28 cellular contexts compared by ENCODE assay signal in genomic region chr14:104633276-104633861, GRCh38. TPM values are rescaled to one million over a fixed set of nuclear protein-coding genes. Genes with fewer than 3 reads are reported as not detected.
A peak's percentile ranks its signal among the peaks of the same experiment; 100 is the strongest.
DNase-seq lines count a peak whose midpoint lies in the region; ATAC-seq, FAIRE-seq and TF ChIP-seq lines count a peak whose summit lies in the region.
"Had no signal": no experiment of that assay in that cellular context is flagged by ENCODE, and none has a peak within 500 bp of the region (broad histone marks: within the 10 kb centered on the region; RNA-seq: fewer than 3 reads in every experiment).

No MANE protein-coding gene starts in this region.

- no peak for FAIRE-seq in K562 (lab: Jason Lieb, UNC)
- FAIRE-seq: D721Med, islet of Langerhans had no signal

- no peaks in the 10 kb centered on the region for H3K79me2 ChIP-seq in K562 (ENCODE audit: control insufficient read depth, insufficient read depth, low read length)

- H3K9me1 ChIP-seq in K562 (ENCODE audit: control insufficient read depth, insufficient read depth, low read length) = no peaks in the 10 kb centered on the region

- ATAC-seq in K562 = no peak
- no peak for ATAC-seq in T-cell (replicated peaks in 1 of 4)
- ATAC-seq: activated T-helper 17 cell treated with anti-CD3 and anti-CD28 coated beads, Interleukin-2, amount 50 U/mL, for 72 hours; body of pancreas; effector memory CD8-positive, alpha-beta T cell; foreskin keratinocyte; HCT116; mucosa of descending colon had no signal

- H3K9ac ChIP-seq in K562 (ENCODE audit: insufficient read depth in 1 of 2, low read depth in 2 of 2, low read length in 2 of 2) = no peak overlapping the region

- H3K9me3 ChIP-seq in K562 (replicated peaks; ENCODE audit: control insufficient read depth, insufficient read depth, low read depth, low read length) = no peaks in the 10 kb centered on the region
- H3K9me3 ChIP-seq in sigmoid colon = no peaks in the 10 kb centered on the region
- H3K9me3 ChIP-seq: body of pancreas had no signal

- 12% methylated on average over 13 of the region's 18 CpGs for WGBS in K562 (ENCODE audit: insufficient coverage, low coverage, missing lambda C conversion rate)
- 71 to 76% methylated on average over 18 of the region's 18 CpGs for WGBS in sigmoid colon, 2 donors

- H3K4me2 ChIP-seq in K562 (ENCODE audit: insufficient read depth, low read length) = no peak overlapping the region
- H3K4me2 ChIP-seq: smooth muscle cell had no signal

- H3K27ac ChIP-seq in K562 (ENCODE audit: extremely low read depth, low read depth, low read length) = no peak overlapping the region
- no peak overlapping the region for H3K27ac ChIP-seq in sigmoid colon
- H3K27ac ChIP-seq: body of pancreas, foreskin keratinocyte had no signal

- H3K9me3 Mint-ChIP-seq in T-cell (peaks cover 3 to 10% (median 6%) of the 10 kb centered on the region in 3 donors), osteocyte (ENCODE audit: unreplicated experiment) (no peaks in the 10 kb centered on the region)
- H3K9me3 Mint-ChIP-seq: activated T-helper 17 cell treated with anti-CD3 and anti-CD28 coated beads, Interleukin-2, amount 50 U/mL, for 72 hours; effector memory CD8-positive, alpha-beta T cell had no signal

- no peaks in the 10 kb centered on the region for H3K4me1 Mint-ChIP-seq in T-cell
- no peaks in the 10 kb centered on the region for H3K4me1 Mint-ChIP-seq in osteocyte (ENCODE audit: unreplicated experiment)
- H3K4me1 Mint-ChIP-seq: activated T-helper 17 cell treated with anti-CD3 and anti-CD28 coated beads, Interleukin-2, amount 50 U/mL, for 72 hours; CD14-positive monocyte; nephron had no signal

- no peak for TF ChIP-seq CTCF in K562 (IDR thresholded peaks at IDR 0.05 in 2 of 3, conservative IDR thresholded peaks at IDR 0.05 in 1 of 3; ENCODE audit: insufficient read depth in 2 of 3, low read depth in 1 of 3, low read length in 3 of 3)
- no peak for TF ChIP-seq CTCF in sigmoid colon (IDR thresholded peaks at IDR 0.05)
- no peak for TF ChIP-seq CTCF in osteocyte (IDR thresholded peaks at IDR 0.05)

- H3K36me3 ChIP-seq in K562 (ENCODE audit: control insufficient read depth, insufficient read depth, low read length) (no peaks in the 10 kb centered on the region), sigmoid colon (no peaks in the 10 kb centered on the region)

- TF ChIP-seq EP300 in K562 (IDR thresholded peaks at IDR 0.05; ENCODE audit: low read length) = no peak
- TF ChIP-seq EP300 in sigmoid colon (IDR thresholded peaks at IDR 0.05) = no peak

- H3K4me1 ChIP-seq in K562 (replicated peaks in 1 of 2; ENCODE audit: control insufficient read depth in 2 of 2, insufficient read depth in 2 of 2, low read length in 2 of 2) = peaks cover 0 to 10% of the 10 kb centered on the region in 2 experiments; a peak in 2 of 5 replicates
- no peaks in the 10 kb centered on the region for H3K4me1 ChIP-seq in sigmoid colon
- H3K4me1 ChIP-seq: foreskin keratinocyte had no signal

- no peak overlapping the region for H3K4me3 ChIP-seq in K562
- H3K4me3 ChIP-seq in sigmoid colon = no peak overlapping the region
- H3K4me3 ChIP-seq: body of pancreas, mucosa of descending colon, smooth muscle cell had no signal

- no peak overlapping the region for H3K27ac Mint-ChIP-seq in T-cell
- H3K27ac Mint-ChIP-seq in osteocyte (ENCODE audit: unreplicated experiment) = no peak overlapping the region
- H3K27ac Mint-ChIP-seq: activated T-helper 17 cell treated with anti-CD3 and anti-CD28 coated beads, Interleukin-2, amount 50 U/mL, for 72 hours; CD14-positive monocyte; effector memory CD8-positive, alpha-beta T cell; nephron had no signal

- DNase-seq in G401 (ENCODE audit: low spot score) = peak; percentile 2
- DNase-seq in K562 (ENCODE audit: extremely low read depth in 1 of 4, low spot score in 3 of 4) = no peak
- peak; percentile 60 for DNase-seq in inferior parietal cortex (ENCODE audit: extremely low spot score)
- DNase-seq in sigmoid colon = peak; percentile 68
- DNase-seq in T-cell = no peak
- DNase-seq in osteocyte (ENCODE audit: extremely low spot score, unreplicated experiment) = no peak
- DNase-seq in NCI-H345 (lab: John Stamatoyannopoulos, UW) = no peak
- DNase-seq: ACHN; activated CD4-positive, alpha-beta T cell treated with anti-CD3 and anti-CD28 coated beads, Interleukin-2, amount 50 U/mL, for 1 hour; body of pancreas; effector memory CD8-positive, alpha-beta T cell; foreskin keratinocyte; mucosa of descending colon; NCI-H187; RPMI8226; stimulated activated CD4-positive, alpha-beta T cell treated with anti-CD3 and anti-CD28 coated beads, Interleukin-2, amount 100 ng/mL, for 24 hours had no signal

- H3K27me3 Mint-ChIP-seq in T-cell (peaks cover 0 to 2% of the 10 kb centered on the region in 2 donors), osteocyte (ENCODE audit: unreplicated experiment) (peaks cover 14% of the 10 kb centered on the region)

- H3K27me3 ChIP-seq in K562 (ENCODE audit: control insufficient read depth in 2 of 2, insufficient read depth in 2 of 2, low read length in 2 of 2) (peaks cover 2 to 40% of the 10 kb centered on the region in 2 experiments; a peak in 3 of 5 replicates), sigmoid colon (peaks cover 0 to 20% (median 0%) of the 10 kb centered on the region in 3 donors)
- H3K27me3 ChIP-seq: body of pancreas had no signal

- POLR2A ChIA-PET in K562 (lab: Yijun Ruan, JAX) = no interaction called here
- POLR2A ChIA-PET in T-cell (lab: Charles Lee) = no interaction called here

- intact Hi-C loops in K562 (cut with micrococcal nuclease) (no loop called here), sigmoid colon (cut with DNase I) (no loop called here)

- TF ChIP-seq RAD21 in K562 (CRISPR knock-in tag; conservative IDR thresholded peaks at IDR 0.05 in 1 of 2, IDR thresholded peaks at IDR 0.05 in 1 of 2) = no peak

- in situ Hi-C loops in G401 (cut with HindIII; ENCODE audit: low sequenced_read_pairs) = no loop called here
- in situ Hi-C loops in K562 (cut with MboI) = no loop called here

- no peak overlapping the region for H2AFZ ChIP-seq in K562 (ENCODE audit: low read depth, low read length)

- H4K20me1 ChIP-seq in K562 (replicated peaks; ENCODE audit: control insufficient read depth, insufficient read depth, low read length) = no peaks in the 10 kb centered on the region

- TF ChIP-seq POLR2A in K562 (conservative IDR thresholded peaks at IDR 0.05) = no peak
- no peak for TF ChIP-seq POLR2A in sigmoid colon (IDR thresholded peaks at IDR 0.05)

- peaks cover 3% of the 10 kb centered on the region for H3K36me3 Mint-ChIP-seq in T-cell
- no peaks in the 10 kb centered on the region for H3K36me3 Mint-ChIP-seq in osteocyte (ENCODE audit: unreplicated experiment)
- H3K36me3 Mint-ChIP-seq: CD14-positive monocyte had no signal

- H3K4me3 Mint-ChIP-seq in T-cell (no peak overlapping the region), osteocyte (ENCODE audit: unreplicated experiment) (no peak overlapping the region)
- H3K4me3 Mint-ChIP-seq: activated T-helper 17 cell treated with anti-CD3 and anti-CD28 coated beads, Interleukin-2, amount 50 U/mL, for 72 hours; CD14-positive monocyte; effector memory CD8-positive, alpha-beta T cell; nephron had no signal

- no TSS peak for BruUV-seq in K562 (replicated peaks; lab: Mats Ljungman, UMichigan)

- CTCF ChIA-PET in K562 (lab: Yijun Ruan, JAX; ENCODE audit: low intra/inter-chr PET ratio) (no interaction called here), T-cell (lab: Charles Lee) (interaction anchor here in 1 of 2 donors (0.6 kb wide), 1 partner anchor 621 kb away, joined by 3 read pairs; no protein-coding TSS in a partner anchor)

RNA-seq across cellular contexts. Expression of gene TMEM179, which starts 28.8 kb away (rescaled TPM):
- not detected in 2 replicates for total RNA-seq in G401 (2014; rRNA removed; shearing (Covaris generic))
- 0.19 TPM in 1 of 2 replicates, not detected in the other for total RNA-seq in K562 (2011; cell fraction: chromatin; rRNA removed; ENCODE audit: low replicate concordance)
- not detected in 2 replicates for total RNA-seq in K562 (2011; cell fraction: nucleolus; rRNA removed)
- total RNA-seq in K562 (2011; cell fraction: nucleoplasm; rRNA removed) = not detected in 2 replicates
- total RNA-seq in K562 (2014; rRNA removed) (not detected in 2 replicates), K562 (2014; rRNA removed; fragmentation: Illumina TruSeq; extraction: Trizol) (not detected in 2 replicates), K562 (2015; rRNA removed; fragmentation: Illumina TruSeq; extraction: Trizol) (not detected in 2 replicates), K562 (2021) (not detected in 2 replicates), sigmoid colon (1 to 10 TPM; 1.4 to 5.4 (median 2.8) TPM), T-cell (not detected), osteocyte (not detected in 2 replicates)
- polyA plus RNA-seq in K562 (2011; rRNA removed) (not detected in 2 replicates), K562 (2014; fragmentation: Illumina TruSeq; extraction: Trizol) (not detected in 2 replicates), K562 (2014; fragmentation: Nextera tagmentation; extraction: Ambion mirVana) (not detected), K562 (2014; rRNA removed) (not detected in 2 replicates), sigmoid colon (1 to 10 TPM in 1 of 3 donors, not detected in 2; 4.2 TPM)
- 0.18 TPM in 1 of 2 replicates, not detected in the other for polyA plus RNA-seq in K562 (2011; cell fraction: cytosol; rRNA removed)
- 0.18 TPM in 1 of 2 replicates, not detected in the other for polyA plus RNA-seq in K562 (2011; cell fraction: nucleus; rRNA removed)
- polyA plus RNA-seq in K562 (2012) = 0.05 and 0.18 TPM in 2 replicates
- 1.1 TPM in 1 of 2 replicates, not detected in the other for polyA minus RNA-seq in K562 (2011; rRNA and poly(A)+ RNA removed)
- not detected in 2 replicates for polyA minus RNA-seq in K562 (2011; cell fraction: cytosol; rRNA and poly(A)+ RNA removed)
- not detected in 2 replicates for polyA minus RNA-seq in K562 (2011; cell fraction: nucleus; rRNA and poly(A)+ RNA removed)
- total RNA-seq: esophagus mucosa, foreskin keratinocyte, lower leg skin, subcutaneous adipose tissue had no signal
- polyA plus RNA-seq: CD14-positive monocyte, foreskin keratinocyte had no signal

RNA-seq across cellular contexts. Expression of gene C14orf180, which starts 53.8 kb away (rescaled TPM):
- total RNA-seq in G401 (2014; rRNA removed; shearing (Covaris generic)) = not detected in 2 replicates
- total RNA-seq in K562 (2011; cell fraction: chromatin; rRNA removed; ENCODE audit: low replicate concordance) = not detected in 2 replicates
- not detected in 2 replicates for total RNA-seq in K562 (2011; cell fraction: nucleolus; rRNA removed)
- total RNA-seq in K562 (2011; cell fraction: nucleoplasm; rRNA removed) = not detected in 2 replicates
- total RNA-seq in K562 (2014; rRNA removed) = not detected in 2 replicates
- not detected in 2 replicates for total RNA-seq in K562 (2014; rRNA removed; fragmentation: Illumina TruSeq; extraction: Trizol)
- not detected in 2 replicates for total RNA-seq in K562 (2015; rRNA removed; fragmentation: Illumina TruSeq; extraction: Trizol)
- not detected in 2 replicates for total RNA-seq in K562 (2021)
- not detected in 2 replicates for polyA plus RNA-seq in K562 (2011; rRNA removed)
- polyA plus RNA-seq in K562 (2011; cell fraction: cytosol; rRNA removed) = 0.04 TPM in 1 of 2 replicates, not detected in the other
- 0.20 TPM in 1 of 2 replicates, not detected in the other for polyA plus RNA-seq in K562 (2011; cell fraction: nucleus; rRNA removed)
- polyA plus RNA-seq in K562 (2012) = 0.10 and 0.11 TPM in 2 replicates
- polyA plus RNA-seq in K562 (2014; fragmentation: Illumina TruSeq; extraction: Trizol) = not detected in 2 replicates
- polyA plus RNA-seq in K562 (2014; fragmentation: Nextera tagmentation; extraction: Ambion mirVana) = not detected
- not detected in 2 replicates for polyA plus RNA-seq in K562 (2014; rRNA removed)
- polyA minus RNA-seq in K562 (2011; rRNA and poly(A)+ RNA removed) = not detected in 2 replicates
- polyA minus RNA-seq in K562 (2011; cell fraction: cytosol; rRNA and poly(A)+ RNA removed) = not detected in 2 replicates
- polyA minus RNA-seq in K562 (2011; cell fraction: nucleus; rRNA and poly(A)+ RNA removed) = not detected in 2 replicates
- total RNA-seq in sigmoid colon = 1 to 10 TPM in 1 of 4 donors, under 1 TPM in 2, not detected in 1; 0.16 to 5.0 (median 0.55) TPM
- 1 to 10 TPM in 1 of 3 donors, under 1 TPM in 2; 0.46 to 1.6 (median 0.60) TPM for polyA plus RNA-seq in sigmoid colon
- total RNA-seq in T-cell = not detected
- not detected in 2 replicates for total RNA-seq in osteocyte
- total RNA-seq: activated T-helper 17 cell treated with anti-CD3 and anti-CD28 coated beads, Interleukin-2, amount 50 U/mL, for 72 hours; esophagus mucosa; foreskin keratinocyte; pulmonary artery endothelial cell; T-helper 2 cell treated with Interferon-gamma antibody and Interleukin-4, amounts not matched to agents 100 ng/mL and 5 ng/mL, for 36 hours had no signal
- polyA plus RNA-seq: CD14-positive monocyte, foreskin keratinocyte had no signal

RNA-seq across cellular contexts. Expression of gene INF2, which starts 56.0 kb away (rescaled TPM):
- total RNA-seq in G401 (2014; rRNA removed; shearing (Covaris generic)) = 30.3 and 31.3 TPM in 2 replicates
- total RNA-seq in K562 (2011; cell fraction: chromatin; rRNA removed; ENCODE audit: low replicate concordance) = 30.6 and 91.0 TPM in 2 replicates
- 44.5 and 47.5 TPM in 2 replicates for total RNA-seq in K562 (2011; cell fraction: nucleolus; rRNA removed)
- total RNA-seq in K562 (2011; cell fraction: nucleoplasm; rRNA removed) = 33.6 and 37.9 TPM in 2 replicates
- 24.9 and 28.8 TPM in 2 replicates for total RNA-seq in K562 (2014; rRNA removed)
- total RNA-seq in K562 (2014; rRNA removed; fragmentation: Illumina TruSeq; extraction: Trizol) = 2.8 and 4.4 TPM in 2 replicates
- 7.8 and 8.7 TPM in 2 replicates for total RNA-seq in K562 (2015; rRNA removed; fragmentation: Illumina TruSeq; extraction: Trizol)
- total RNA-seq in K562 (2021) = 30.7 and 31.3 TPM in 2 replicates
- polyA plus RNA-seq in K562 (2011; rRNA removed) = 8.3 and 13.8 TPM in 2 replicates
- polyA plus RNA-seq in K562 (2011; cell fraction: cytosol; rRNA removed) = 13.6 and 29.1 TPM in 2 replicates
- 35.1 and 63.6 TPM in 2 replicates for polyA plus RNA-seq in K562 (2011; cell fraction: nucleus; rRNA removed)
- polyA plus RNA-seq in K562 (2012) = 15.0 and 19.9 TPM in 2 replicates
- 7.2 and 12.4 TPM in 2 replicates for polyA plus RNA-seq in K562 (2014; fragmentation: Illumina TruSeq; extraction: Trizol)
- polyA plus RNA-seq in K562 (2014; fragmentation: Nextera tagmentation; extraction: Ambion mirVana) = 1 to 10 TPM in 1 of 2 experiments, under 1 TPM in 1; 0.56 to 1.4 TPM
- 26.2 and 28.2 TPM in 2 replicates for polyA plus RNA-seq in K562 (2014; rRNA removed)
- polyA minus RNA-seq in K562 (2011; rRNA and poly(A)+ RNA removed) = 3.5 and 6.1 TPM in 2 replicates
- 8.0 and 13.7 TPM in 2 replicates for polyA minus RNA-seq in K562 (2011; cell fraction: cytosol; rRNA and poly(A)+ RNA removed)
- 9.4 and 12.0 TPM in 2 replicates for polyA minus RNA-seq in K562 (2011; cell fraction: nucleus; rRNA and poly(A)+ RNA removed)
- total RNA-seq in sigmoid colon = 10 to 100 TPM; 26.3 to 67.0 (median 30.3) TPM
- polyA plus RNA-seq in sigmoid colon = 100 to 1,000 TPM; 127 to 169 (median 130) TPM
- 100 to 1,000 TPM in 2 of 5 donors, 10 to 100 TPM in 3; 72.7 to 128 (median 83.7) TPM for total RNA-seq in T-cell
- total RNA-seq in osteocyte = 124 and 130 TPM in 2 replicates

Comparison
In these comparisons a context has a peak if more than half of its experiments do, and no peak if none do; other contexts are left out.
1. DNase-seq: peak in G401 (single experiment), inferior parietal cortex (single experiment) and sigmoid colon (single experiment); none in K562 (0 of 4), T-cell (0 of 34), osteocyte (single experiment) and NCI-H345 (single experiment).